31 cellular contexts compared by ENCODE assay signal in the genomic region with DNA sequence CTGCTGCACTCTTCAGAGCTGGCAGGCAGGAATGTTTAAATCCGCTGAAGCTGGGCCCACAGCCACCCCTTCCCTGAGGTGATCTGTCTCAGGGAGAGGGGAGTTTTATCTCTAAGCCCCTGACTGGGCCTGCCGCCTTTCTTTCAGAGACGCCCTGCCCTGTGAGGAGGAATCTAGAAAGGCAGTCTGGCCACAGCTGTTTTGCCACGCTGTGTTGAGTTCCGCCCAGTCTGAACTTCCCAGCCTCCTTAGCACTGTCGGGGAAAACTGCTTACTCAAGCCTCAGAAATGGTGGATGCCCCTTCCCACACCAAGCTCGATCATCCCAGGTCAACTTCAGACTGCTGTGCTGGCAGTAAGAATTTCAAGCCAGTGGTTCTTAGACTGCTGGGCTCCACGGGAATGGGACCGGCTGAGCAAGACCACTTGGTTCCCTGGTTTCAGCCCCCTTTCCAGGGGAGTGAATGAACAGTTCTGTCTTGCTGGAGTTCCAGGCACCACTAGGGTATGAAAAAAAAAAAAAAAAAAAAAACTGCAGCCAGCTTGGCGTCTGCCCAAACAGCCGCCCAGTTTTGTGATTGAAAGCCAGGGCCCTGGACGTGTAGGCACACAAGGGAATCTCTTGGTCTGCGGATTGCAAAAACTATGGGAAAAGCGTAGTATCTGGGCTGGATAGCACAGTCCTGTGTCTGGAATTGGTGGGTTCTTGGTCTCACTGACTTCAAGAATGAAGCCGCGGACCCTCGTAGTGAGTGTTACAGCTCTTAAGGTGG.
DNase-seq lines count a peak whose midpoint lies in the region; ATAC-seq and TF ChIP-seq lines count a peak whose summit lies in the region.
"Had no signal": no experiment of that assay in that cellular context is flagged by ENCODE, and none has a peak within 500 bp of the region (broad histone marks: within the 10 kb centered on the region; RNA-seq: fewer than 3 reads in every experiment).

No MANE protein-coding gene starts in this region.

- peaks cover 11% of the 10 kb centered on the region for H3K4me1 Mint-ChIP-seq in endothelial cell (ENCODE audit: unreplicated experiment)
- H3K4me1 Mint-ChIP-seq: endodermal cell, immature natural killer cell had no signal

- H3K36me3 ChIP-seq in left ventricle myocardium inferior: no peaks in the 10 kb centered on the region
- no peaks in the 10 kb centered on the region for H3K36me3 ChIP-seq in stomach smooth muscle (ENCODE audit: control insufficient read depth in 2 of 2, insufficient read depth in 2 of 2, low read length in 2 of 2)
- H3K36me3 ChIP-seq in MG63: no peaks in the 10 kb centered on the region
- H3K36me3 ChIP-seq: esophagus muscularis mucosa, left lung, right lobe of liver, SJSA1, stomach, tibial nerve had no signal

- H3K9ac ChIP-seq in stomach smooth muscle (ENCODE audit: low read length in 2 of 2): no peak overlapping the region

- H3K4me1 ChIP-seq in left ventricle myocardium inferior: no peaks in the 10 kb centered on the region
- peaks cover 18% of the 10 kb centered on the region for H3K4me1 ChIP-seq in stomach smooth muscle (ENCODE audit: control insufficient read depth, insufficient read depth, low read length)
- H3K4me1 ChIP-seq: left lung, right lobe of liver, SJSA1, tibial nerve had no signal

- ATAC-seq in Right ventricle myocardium inferior: peak; percentile 60
- ATAC-seq: activated T-helper 17 cell treated with anti-CD3 and anti-CD28 coated beads, Interleukin-2, amount 50 U/mL, for 72 hours; left lung; right lobe of liver had no signal

- no peak overlapping the region for H3K27ac Mint-ChIP-seq in endothelial cell (ENCODE audit: unreplicated experiment)
- H3K27ac Mint-ChIP-seq: activated CD4-positive, alpha-beta memory T cell treated with anti-CD3 and anti-CD28 coated beads, Interleukin-2, amount 10 ng/mL, durations not matched to agents 7 days and 5 days; activated naive CD8-positive, alpha-beta T cell treated with anti-CD3 and anti-CD28 coated beads for 36 hours; activated T-helper 17 cell treated with anti-CD3 and anti-CD28 coated beads, Interleukin-2, amount 50 U/mL, for 72 hours; dendritic cell treated with granulocyte-macrophage colony-stimulating factor and Interleukin-4, amounts not matched to agents 40 ng/mL and 50 ng/mL, for 4 days; endodermal cell; immature natural killer cell had no signal

- H3K4me3 ChIP-seq in left ventricle myocardium inferior: no peak overlapping the region
- H3K4me3 ChIP-seq in stomach smooth muscle (ENCODE audit: low read length in 2 of 2): no peak overlapping the region
- no peak overlapping the region for H3K4me3 ChIP-seq in MG63
- H3K4me3 ChIP-seq: esophagus muscularis mucosa, left lung, right lobe of liver, SJSA1, stomach, tibial nerve had no signal

- H3K4me3 Mint-ChIP-seq in endothelial cell (ENCODE audit: unreplicated experiment): peak overlapping the region; percentile 70
- H3K4me3 Mint-ChIP-seq: activated CD4-positive, alpha-beta memory T cell treated with anti-CD3 and anti-CD28 coated beads, Interleukin-2, amount 10 ng/mL, durations not matched to agents 7 days and 5 days; activated T-helper 17 cell treated with anti-CD3 and anti-CD28 coated beads, Interleukin-2, amount 50 U/mL, for 72 hours; dendritic cell treated with granulocyte-macrophage colony-stimulating factor and Interleukin-4, amounts not matched to agents 40 ng/mL and 50 ng/mL, for 4 days; endodermal cell; neural crest cell had no signal

- H3K9me3 Mint-ChIP-seq in endothelial cell (ENCODE audit: unreplicated experiment): no peaks in the 10 kb centered on the region
- H3K9me3 Mint-ChIP-seq: activated CD4-positive, alpha-beta memory T cell treated with anti-CD3 and anti-CD28 coated beads, Interleukin-2, amount 10 ng/mL, durations not matched to agents 7 days and 5 days; activated T-helper 17 cell treated with anti-CD3 and anti-CD28 coated beads, Interleukin-2, amount 50 U/mL, for 72 hours; dendritic cell treated with granulocyte-macrophage colony-stimulating factor and Interleukin-4, amounts not matched to agents 40 ng/mL and 50 ng/mL, for 4 days had no signal

- H3K9me3 ChIP-seq in left ventricle myocardium inferior (replicated peaks) (peaks cover 6% of the 10 kb centered on the region), stomach smooth muscle (ENCODE audit: control insufficient read depth in 2 of 2, low read length in 2 of 2) (no peaks in the 10 kb centered on the region), MG63 (no peaks in the 10 kb centered on the region)
- H3K9me3 ChIP-seq: esophagus muscularis mucosa, left lung, right lobe of liver, SJSA1, stomach, tibial nerve had no signal

- no peak for DNase-seq in Right ventricle myocardium inferior (ENCODE audit: missing footprints)
- no peak for DNase-seq in left ventricle myocardium inferior
- DNase-seq in endothelial cell (ENCODE audit: low spot score): no peak
- DNase-seq in myocyte (ENCODE audit: low read depth): peak; percentile 8
- no peak for DNase-seq in MG63
- DNase-seq in NCI-H146 treated with DMSO at 0.1 percent for 48 hours (lab: John Stamatoyannopoulos, UW; ENCODE audit: unreplicated experiment): no peak
- DNase-seq in medulla oblongata (ENCODE audit: extremely low spot score): no peak
- DNase-seq: activated CD4-positive, alpha-beta memory T cell treated with anti-CD3 and anti-CD28 coated beads, Interleukin-2, amount 10 ng/mL, durations not matched to agents 7 days and 5 days; activated CD4-positive, alpha-beta T cell treated with anti-CD3 and anti-CD28 coated beads for 1 hour; activated CD8-positive, alpha-beta memory T cell treated with anti-CD3 and anti-CD28 coated beads, Interleukin-2, amount 50 U/mL, for 48 hours; activated naive CD8-positive, alpha-beta T cell treated with anti-CD3 and anti-CD28 coated beads for 36 hours; CD8-positive, alpha-beta memory T cell; central memory CD4-positive, alpha-beta T cell; DMS153; endodermal cell; immature natural killer cell; left lung; NCI-H1048; NCI-H1930; NCI-H526; posterior cingulate gyrus; right lobe of liver; stimulated activated CD4-positive, alpha-beta T cell treated with anti-CD3 and anti-CD28 coated beads, Interleukin-15, amount 100 ng/mL, for 24 hours; stomach had no signal

- intact Hi-C loops in Right ventricle myocardium inferior (cut with DNase I) (no loop called here), left ventricle myocardium inferior (cut with micrococcal nuclease) (no loop called here)

- H3K27me3 Mint-ChIP-seq in endothelial cell (ENCODE audit: unreplicated experiment): peaks cover 3% of the 10 kb centered on the region
- H3K27me3 Mint-ChIP-seq: activated naive CD8-positive, alpha-beta T cell treated with anti-CD3 and anti-CD28 coated beads for 36 hours; activated T-helper 17 cell treated with anti-CD3 and anti-CD28 coated beads, Interleukin-2, amount 50 U/mL, for 72 hours had no signal

- peaks cover 46% of the 10 kb centered on the region for H3K36me3 Mint-ChIP-seq in endothelial cell (ENCODE audit: low read depth, unreplicated experiment)
- H3K36me3 Mint-ChIP-seq: immature natural killer cell had no signal

- H3K27me3 ChIP-seq in left ventricle myocardium inferior (ENCODE audit: low read depth): peaks cover 46% of the 10 kb centered on the region
- no peaks in the 10 kb centered on the region for H3K27me3 ChIP-seq in stomach smooth muscle (ENCODE audit: control insufficient read depth in 1 of 2, insufficient read depth in 2 of 2, low read length in 2 of 2)
- H3K27me3 ChIP-seq in MG63: no peaks in the 10 kb centered on the region
- H3K27me3 ChIP-seq: esophagus muscularis mucosa, left lung, right lobe of liver, SJSA1, tibial nerve had no signal

- TF ChIP-seq CTCF in left ventricle myocardium inferior (IDR thresholded peaks at IDR 0.05; ENCODE audit: borderline replicate concordance) (no peak), endothelial cell (IDR thresholded peaks at IDR 0.05; ENCODE audit: unreplicated experiment) (no peak)

- H3K27ac ChIP-seq in left ventricle myocardium inferior (replicated peaks) (no peak overlapping the region), stomach smooth muscle (ENCODE audit: low read length) (peak overlapping the region; percentile 24)
- H3K27ac ChIP-seq: esophagus muscularis mucosa, left lung, right lobe of liver, SJSA1, tibial nerve had no signal
